In the genomic region with DNA sequence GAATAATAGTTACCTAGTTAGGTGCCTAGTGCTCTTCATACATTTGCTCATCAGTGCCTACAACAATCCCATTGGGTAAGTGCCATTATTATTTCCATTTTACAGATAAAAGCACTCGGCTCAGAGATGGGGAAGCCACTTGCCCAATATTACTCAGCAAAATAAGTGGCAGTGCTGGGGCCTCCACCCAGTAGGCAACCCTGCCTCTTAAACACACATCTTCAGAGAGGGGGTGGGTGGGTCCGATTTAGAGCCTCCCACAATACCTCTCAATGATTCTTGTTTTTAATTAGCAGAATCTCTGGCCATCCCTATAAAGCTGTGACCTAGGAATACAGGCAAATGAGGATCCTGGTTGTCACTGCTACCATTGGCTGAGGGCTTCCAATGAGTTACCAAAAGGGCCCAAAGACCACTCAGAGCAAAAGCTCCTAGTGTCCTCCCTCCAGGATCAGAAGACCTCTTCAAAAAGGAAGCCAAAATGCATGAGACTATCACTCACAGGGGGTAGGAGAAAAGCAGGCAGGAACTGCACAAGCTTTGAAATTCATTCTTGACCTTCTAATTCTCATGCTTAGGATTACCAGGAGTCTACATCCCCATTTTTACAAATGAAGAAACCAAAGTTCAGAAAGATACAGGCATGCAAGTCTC, we compare ENCODE assay signal across 15 cellular contexts. TPM values are rescaled to one million over a fixed set of nuclear protein-coding genes. Genes with fewer than 3 reads are reported as not detected.
DNase-seq lines count a peak whose midpoint lies in the region; ATAC-seq, FAIRE-seq and TF ChIP-seq lines count a peak whose summit lies in the region.
"Had no signal": no experiment of that assay in that cellular context is flagged by ENCODE, and none has a peak within 500 bp of the region (broad histone marks: within the 10 kb centered on the region; RNA-seq: fewer than 3 reads in every experiment).

No MANE protein-coding gene starts in this region.

- no peaks in the 10 kb centered on the region for H4K20me1 ChIP-seq in H1 (replicated peaks in 1 of 2; ENCODE audit: control insufficient read depth in 1 of 2, insufficient read depth in 2 of 2, low read length in 2 of 2)

- no peaks in the 10 kb centered on the region for H3K36me3 ChIP-seq in H1 (ENCODE audit: control insufficient read depth in 2 of 4, insufficient read depth in 4 of 4, low read length in 3 of 4)

- H3K9me3 Mint-ChIP-seq in stimulated activated effector memory CD8-positive, alpha-beta T cell treated with anti-CD3 and anti-CD28 coated beads, Interleukin-12 subunit alpha, Interleukin-12 subunit beta, amount 100 ng/mL, for 72 hours: no peaks in the 10 kb centered on the region
- H3K9me3 Mint-ChIP-seq in MCF 10A (ENCODE audit: unreplicated experiment): no peaks in the 10 kb centered on the region
- H3K9me3 Mint-ChIP-seq: activated T-cell treated with anti-CD3 and anti-CD28 coated beads, Interleukin-2, amount 50 U/mL, for 24 hours; CD4-positive, alpha-beta T cell; T-cell had no signal

- no peak overlapping the region for H3K56ac ChIP-seq in H1 (replicated peaks; ENCODE audit: insufficient read length, low read depth, low read length)

- no peak overlapping the region for H3K4me3 Mint-ChIP-seq in stimulated activated effector memory CD8-positive, alpha-beta T cell treated with anti-CD3 and anti-CD28 coated beads, Interleukin-12 subunit alpha, Interleukin-12 subunit beta, amount 100 ng/mL, for 72 hours
- no peak overlapping the region for H3K4me3 Mint-ChIP-seq in MCF 10A (ENCODE audit: unreplicated experiment)
- H3K4me3 Mint-ChIP-seq: activated T-cell treated with anti-CD3 and anti-CD28 coated beads, Interleukin-2, amount 50 U/mL, for 24 hours; CD4-positive, alpha-beta T cell; T-cell had no signal

- no peak for TF ChIP-seq RAD21 in H1 (IDR thresholded peaks at IDR 0.05 in 1 of 2, conservative IDR thresholded peaks at IDR 0.05 in 1 of 2; ENCODE audit: low read depth in 2 of 2, low read length in 2 of 2)

- no peaks in the 10 kb centered on the region for H3K79me1 ChIP-seq in H1 (ENCODE audit: low read depth, low read length)

- BruUV-seq in MCF 10A (replicated peaks; lab: Mats Ljungman, UMichigan): no TSS peak

- H4K5ac ChIP-seq in H1 (ENCODE audit: insufficient read length, low read depth, low read length): no peak overlapping the region

- CTCF ChIA-PET in H1 (lab: Charles Lee; ENCODE audit: partially characterized antibody) (interaction anchor here (0.7 to 17.5 kb wide), 12 partner anchors 10 to 244 kb away, joined by 3 to 319 read pairs (median 3); partner anchors contain the start of genes STING1 and UBE2D2), MCF 10A (lab: Yijun Ruan, JAX) (interaction anchor here (0.6 to 1.5 kb wide), 3 partner anchors 11 to 186 kb away, joined by 4 to 5 read pairs (median 5); no protein-coding TSS in a partner anchor)

- peak overlapping the region; percentile 36; the same call in 1 of the 2 replicates for H2BK5ac ChIP-seq in H1 (ENCODE audit: low read depth, low read length)

- no peak overlapping the region for H3K27ac Mint-ChIP-seq in stimulated activated effector memory CD8-positive, alpha-beta T cell treated with anti-CD3 and anti-CD28 coated beads, Interleukin-12 subunit alpha, Interleukin-12 subunit beta, amount 100 ng/mL, for 72 hours
- no peak overlapping the region for H3K27ac Mint-ChIP-seq in MCF 10A (ENCODE audit: low read depth, unreplicated experiment)
- H3K27ac Mint-ChIP-seq: activated T-cell treated with anti-CD3 and anti-CD28 coated beads, Interleukin-2, amount 50 U/mL, for 24 hours; CD4-positive, alpha-beta T cell; T-cell had no signal

- no peak overlapping the region; the same call in 1 of the 2 replicates for H3K18ac ChIP-seq in H1 (ENCODE audit: extremely low read depth, low read length)

- H3K4me1 Mint-ChIP-seq in stimulated activated effector memory CD8-positive, alpha-beta T cell treated with anti-CD3 and anti-CD28 coated beads, Interleukin-12 subunit alpha, Interleukin-12 subunit beta, amount 100 ng/mL, for 72 hours: no peaks in the 10 kb centered on the region
- H3K4me1 Mint-ChIP-seq in MCF 10A (ENCODE audit: insufficient read depth, unreplicated experiment): no peaks in the 10 kb centered on the region
- H3K4me1 Mint-ChIP-seq: T-cell had no signal

- H2BK15ac ChIP-seq in H1 (ENCODE audit: low read length): no peak overlapping the region

- no peak overlapping the region for H2BK12ac ChIP-seq in H1 (ENCODE audit: low read depth, low read length)

- H3K4me3 ChIP-seq in H1 (ENCODE audit: extremely low read depth in 1 of 4, insufficient read depth in 2 of 4, low read depth in 3 of 4, low read length in 4 of 4): peak overlapping the region in 1 of 4 experiments; percentile 38; a peak in 1 of 8 replicates
- H3K4me3 ChIP-seq: PC-9, skin epidermis had no signal

- POLR2A ChIA-PET in H1 (lab: Charles Lee; ENCODE audit: partially characterized antibody): interaction anchor here (0.7 to 2.4 kb wide), 10 partner anchors 11 to 123 kb away, joined by 3 to 7 read pairs (median 4); partner anchors contain the start of genes DNAJC18, SPATA24 and UBE2D2
- POLR2A ChIA-PET in MCF 10A (lab: Yijun Ruan, JAX): no interaction called here

- no peaks in the 10 kb centered on the region for H3K79me2 ChIP-seq in H1 (ENCODE audit: control insufficient read depth in 1 of 2, insufficient read depth in 2 of 2, low read length in 2 of 2)

- no peak for TF ChIP-seq POLR2A in H1 (IDR thresholded peaks at IDR 0.05; ENCODE audit: control extremely low read depth in 1 of 2, low read depth in 2 of 2, low read length in 2 of 2)

- H3K36me3 Mint-ChIP-seq in stimulated activated effector memory CD8-positive, alpha-beta T cell treated with anti-CD3 and anti-CD28 coated beads, Interleukin-12 subunit alpha, Interleukin-12 subunit beta, amount 100 ng/mL, for 72 hours: no peaks in the 10 kb centered on the region
- no peaks in the 10 kb centered on the region for H3K36me3 Mint-ChIP-seq in MCF 10A (ENCODE audit: insufficient read depth, unreplicated experiment)
- H3K36me3 Mint-ChIP-seq: T-cell had no signal

- H3K9me3 ChIP-seq in H1 (ENCODE audit: insufficient read depth in 2 of 2, low read depth in 1 of 2, low read length in 1 of 2): no peaks in the 10 kb centered on the region

- H2AFZ ChIP-seq in H1 (ENCODE audit: low read length): no peak overlapping the region
- H2AFZ ChIP-seq: PC-9 had no signal

- H3K27ac ChIP-seq in H1 (ENCODE audit: low read depth, low read length): no peak overlapping the region
- H3K27ac ChIP-seq: PC-9, skin epidermis had no signal

- H3K4me1 ChIP-seq in H1 (replicated peaks in 1 of 4; ENCODE audit: control insufficient read depth in 3 of 4, insufficient read depth in 4 of 4, low read length in 3 of 4): peaks cover 6 to 32% (median 28%) of the 10 kb centered on the region in 4 experiments; a peak in 6 of 7 replicates

- H2BK20ac ChIP-seq in H1 (ENCODE audit: low read length): no peak overlapping the region

- intact Hi-C loops in MCF 10A (cut with micrococcal nuclease): no loop called here

- ATAC-seq in GM18909 (IDR thresholded peaks at IDR 0.05; ENCODE audit: poor library complexity, unreplicated experiment) (peak; percentile 48), HG02759 (IDR thresholded peaks at IDR 0.05; ENCODE audit: unreplicated experiment) (peak; percentile 45)
- peak; percentile 24 for ATAC-seq in stimulated activated effector memory CD8-positive, alpha-beta T cell treated with anti-CD3 and anti-CD28 coated beads, Interleukin-12 subunit alpha, Interleukin-12 subunit beta, amount 100 ng/mL, for 72 hours
- ATAC-seq: T-cell had no signal

- 41% methylated on average over 2 of the region's 2 CpGs; no CpG with 5 or more reads in 1 of the 2 experiments for WGBS in H1 (ENCODE audit: extremely low coverage in 1 of 2, insufficient coverage in 1 of 2, insufficient read length in 1 of 2, insufficient replicate concordance in 2 of 2, low coverage in 1 of 2, low lambda C conversion rate in 2 of 2, missing lambda C conversion rate in 1 of 2), 2 experiments

- no peak for TF ChIP-seq EP300 in H1 (IDR thresholded peaks at IDR 0.05; ENCODE audit: borderline replicate concordance in 1 of 2, low read depth in 2 of 2, low read length in 2 of 2)

- H3K9ac ChIP-seq in H1 (replicated peaks in 1 of 4; ENCODE audit: extremely low read depth in 1 of 4, low read depth in 3 of 4, low read length in 3 of 4): no peak overlapping the region

- no peak for TF ChIP-seq CTCF in H1 (IDR thresholded peaks at IDR 0.05; ENCODE audit: control extremely low read depth in 1 of 3, insufficient read depth in 1 of 3, low read depth in 1 of 3, low read length in 3 of 3)
- no peak for TF ChIP-seq CTCF in MCF 10A (IDR thresholded peaks at IDR 0.05; ENCODE audit: unreplicated experiment)

- no peak overlapping the region for H3K23ac ChIP-seq in H1 (ENCODE audit: insufficient read length)

- no peak overlapping the region for H2AK5ac ChIP-seq in H1 (ENCODE audit: low read depth, low read length)

- FAIRE-seq in H1 (lab: Jason Lieb, UNC): no peak

- no peak overlapping the region for H4K91ac ChIP-seq in H1 (replicated peaks; ENCODE audit: insufficient read length, low read length)

- no peak overlapping the region for H4K8ac ChIP-seq in H1 (ENCODE audit: extremely low read depth, insufficient read depth, low read length)

- no peak overlapping the region for H3K14ac ChIP-seq in H1 (ENCODE audit: insufficient read length)

- DNase-seq in H1 (ENCODE audit: low read depth in 1 of 2, low spot score in 2 of 2) (no peak), MCF 10A (ENCODE audit: unreplicated experiment) (no peak), globus pallidus (ENCODE audit: low spot score) (no peak), HCEC 1CT (no peak)
- DNase-seq in stimulated activated effector memory CD8-positive, alpha-beta T cell treated with anti-CD3 and anti-CD28 coated beads, Interleukin-12 subunit alpha, Interleukin-12 subunit beta, amount 100 ng/mL, for 72 hours (ENCODE audit: low spot score in 2 of 2): no peak
- DNase-seq: activated T-cell treated with anti-CD3 and anti-CD28 coated beads, Interleukin-2, amount 50 U/mL, for 24 hours; CD4-positive, alpha-beta T cell; hippocampal formation; NCI-H345; PC-9; T-cell had no signal

- peak overlapping the region; percentile 19 for H2BK120ac ChIP-seq in H1 (replicated peaks; ENCODE audit: low read depth, low read length)

- peak overlapping the region; percentile 32 to 55; a peak in 3 of 4 replicates for H3K4me2 ChIP-seq in H1 (ENCODE audit: insufficient read depth in 1 of 2, low read depth in 2 of 2, low read length in 2 of 2)
- H3K4me2 ChIP-seq: PC-9 had no signal

- H3K27me3 ChIP-seq in H1 (replicated peaks in 1 of 4; ENCODE audit: control insufficient read depth in 3 of 4, extremely low read depth in 1 of 4, insufficient read depth in 3 of 4, low read length in 3 of 4): no peaks in the 10 kb centered on the region

- no peak overlapping the region for H3K4ac ChIP-seq in H1 (replicated peaks; ENCODE audit: insufficient read length, low read depth, low read length)

- peaks cover 2% of the 10 kb centered on the region; the same call in 1 of the 2 replicates for H3K23me2 ChIP-seq in H1 (ENCODE audit: low read depth, low read length)

- H3K27me3 Mint-ChIP-seq in MCF 10A (ENCODE audit: insufficient read depth, unreplicated experiment): no peaks in the 10 kb centered on the region
- H3K27me3 Mint-ChIP-seq: activated T-cell treated with anti-CD3 and anti-CD28 coated beads, Interleukin-2, amount 50 U/mL, for 24 hours; CD4-positive, alpha-beta T cell; T-cell had no signal

RNA-seq across cellular contexts. Expression of gene UBE2D2, which starts 36.1 kb away (rescaled TPM):
- total RNA-seq in H1 (2021; fragmentation: NEBNext Ultra II Directional; extraction: Animal tissue kit (Norgen Biotek cat#: 25700)): 194 and 203 TPM in 2 replicates
- 57.8 and 66.9 TPM in 2 replicates for polyA plus RNA-seq in H1 (2011; rRNA removed)
- 57.5 TPM for polyA plus RNA-seq in H1 (2011; cell fraction: cytosol; rRNA removed)
- polyA plus RNA-seq in H1 (2011; cell fraction: nucleus; rRNA removed): 20.2 TPM
- 137 to 209 TPM (median 142 TPM) in 4 replicates for polyA plus RNA-seq in H1 (2012, experiment 1 of 2)
- polyA plus RNA-seq in H1 (2012, experiment 2 of 2): 246 TPM
- 91.5 TPM for polyA plus RNA-seq in H1 (2013, experiment 1 of 2)
- polyA plus RNA-seq in H1 (2013, experiment 2 of 2): 95.8 TPM
- 46.3 and 52.7 TPM in 2 replicates for polyA minus RNA-seq in H1 (2011; rRNA and poly(A)+ RNA removed)
- 70.2 TPM for polyA minus RNA-seq in H1 (2011; cell fraction: cytosol; rRNA and poly(A)+ RNA removed)
- polyA minus RNA-seq in H1 (2011; cell fraction: nucleus; rRNA and poly(A)+ RNA removed): 30.4 TPM
- total RNA-seq in MCF 10A (2022): 306 and 329 TPM in 2 replicates

RNA-seq across cellular contexts. Expression of gene STING1, which starts 42.5 kb away (rescaled TPM):
- total RNA-seq in H1 (2021; fragmentation: NEBNext Ultra II Directional; extraction: Animal tissue kit (Norgen Biotek cat#: 25700)): 0.26 and 0.42 TPM in 2 replicates
- 0.47 and 1.2 TPM in 2 replicates for polyA plus RNA-seq in H1 (2011; rRNA removed)
- 0.74 TPM for polyA plus RNA-seq in H1 (2011; cell fraction: cytosol; rRNA removed)
- polyA plus RNA-seq in H1 (2011; cell fraction: nucleus; rRNA removed): 1.5 TPM
- 0.35 to 0.66 TPM (median 0.62 TPM) in 4 replicates for polyA plus RNA-seq in H1 (2012, experiment 1 of 2)
- 0.12 TPM for polyA plus RNA-seq in H1 (2012, experiment 2 of 2)
- 0.24 TPM for polyA plus RNA-seq in H1 (2013, experiment 1 of 2)
- polyA plus RNA-seq in H1 (2013, experiment 2 of 2): 0.29 TPM
- 0.38 and 0.90 TPM in 2 replicates for polyA minus RNA-seq in H1 (2011; rRNA and poly(A)+ RNA removed)
- not detected for polyA minus RNA-seq in H1 (2011; cell fraction: cytosol; rRNA and poly(A)+ RNA removed)
- polyA minus RNA-seq in H1 (2011; cell fraction: nucleus; rRNA and poly(A)+ RNA removed): 0.90 TPM
- total RNA-seq in MCF 10A (2022): 33.1 and 35.1 TPM in 2 replicates

RNA-seq across cellular contexts. Expression of gene SMIM33, which starts 54.3 kb away (rescaled TPM):
- total RNA-seq in H1 (2021; fragmentation: NEBNext Ultra II Directional; extraction: Animal tissue kit (Norgen Biotek cat#: 25700)): not detected in 2 replicates
- polyA plus RNA-seq in H1 (2011; rRNA removed): not detected in 2 replicates
- not detected for polyA plus RNA-seq in H1 (2011; cell fraction: cytosol; rRNA removed)
- polyA plus RNA-seq in H1 (2011; cell fraction: nucleus; rRNA removed): not detected
- not detected in 4 replicates for polyA plus RNA-seq in H1 (2012, experiment 1 of 2)
- polyA plus RNA-seq in H1 (2012, experiment 2 of 2): not detected
- polyA plus RNA-seq in H1 (2013, experiment 1 of 2): not detected
- not detected for polyA plus RNA-seq in H1 (2013, experiment 2 of 2)
- 0.05 TPM in 1 of 2 replicates, not detected in the other for polyA minus RNA-seq in H1 (2011; rRNA and poly(A)+ RNA removed)
- polyA minus RNA-seq in H1 (2011; cell fraction: cytosol; rRNA and poly(A)+ RNA removed): not detected
- polyA minus RNA-seq in H1 (2011; cell fraction: nucleus; rRNA and poly(A)+ RNA removed): not detected
- not detected in 2 replicates for total RNA-seq in MCF 10A (2022)
- total RNA-seq: PC-9 had no signal
- polyA plus RNA-seq: liver had no signal

Comparison
In these comparisons a context has a peak if more than half of its experiments do, and no peak if none do; other contexts are left out.
1. RNA of gene STING1, which starts 42.5 kb away (total RNA-seq): 33.1 to 35.1 TPM in MCF 10A; 0.26 to 0.42 TPM in H1; every median in the first group is over 10 times any median in the second.
2. Peak in every context shown above with its lines, with median percentiles within 50 percentile points of each other: ATAC-seq.